ENCODE assay signal across 20 cellular contexts in the genomic region with DNA sequence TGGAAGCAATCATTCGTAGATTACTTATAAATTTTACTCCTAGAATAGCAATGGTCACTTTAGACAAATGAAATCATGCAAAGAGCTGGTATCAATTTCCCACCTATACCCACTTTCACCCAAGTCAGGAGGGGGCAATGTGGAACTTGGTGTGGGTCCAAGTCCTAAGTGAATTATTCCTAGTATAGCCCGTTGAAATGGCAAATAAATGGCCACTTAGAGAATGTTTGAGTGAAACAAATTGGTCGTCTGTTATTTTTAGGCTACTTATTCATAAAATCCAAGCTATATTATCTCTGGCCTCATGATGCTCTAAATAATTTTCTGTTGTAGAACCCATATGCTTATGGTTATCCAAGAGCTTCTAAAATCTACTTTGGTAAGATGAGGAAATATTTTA.
DNase-seq lines count a peak whose midpoint lies in the region; ATAC-seq, FAIRE-seq and TF ChIP-seq lines count a peak whose summit lies in the region.
"Had no signal": no experiment of that assay in that cellular context is flagged by ENCODE, and none has a peak within 500 bp of the region (broad histone marks: within the 10 kb centered on the region; RNA-seq: fewer than 3 reads in every experiment).

No MANE protein-coding gene starts in this region.

- POLR2A ChIA-PET in K562 (lab: Yijun Ruan, JAX): interaction anchor here (1.0 to 2.6 kb wide), 2 partner anchors 16 to 22 kb away, joined by 4 to 8 read pairs; no protein-coding TSS in a partner anchor

- DNase-seq in NCI-H1417 (lab: John Stamatoyannopoulos, UW) (peak in 2 of 3 experiments; percentile 9 to 57), NCI-H1417 treated with DMSO at 0.1 percent for 48 hours (lab: John Stamatoyannopoulos, UW) (no peak), NCI-H1105 treated with DMSO at 0.1 percent for 48 hours (lab: John Stamatoyannopoulos, UW) (peak; percentile 57), NCI-H748 (lab: John Stamatoyannopoulos, UW; ENCODE audit: unreplicated experiment) (peak; percentile 82), K562 (ENCODE audit: extremely low read depth in 1 of 4, low spot score in 3 of 4) (no peak), GM19240 (ENCODE audit: insufficient read length, low spot score) (no peak), SIG-M5 (lab: John Stamatoyannopoulos, UW) (no peak)
- DNase-seq: ACHN; CD8-positive, alpha-beta T cell; DND-41; HCEC 1CT; MG63; NCI-H774; Right ventricle myocardium superior; T-cell had no signal

- in situ Hi-C loops in K562 (cut with MboI): no loop called here

- TF ChIP-seq POLR2A in K562 (conservative IDR thresholded peaks at IDR 0.05): no peak

- H3K4me1 ChIP-seq in K562 (replicated peaks in 1 of 2; ENCODE audit: control insufficient read depth in 2 of 2, insufficient read depth in 2 of 2, low read length in 2 of 2): peaks cover 0 to 12% of the 10 kb centered on the region in 2 experiments; a peak in 2 of 5 replicates
- H3K4me1 ChIP-seq: BLaER1 treated with 17β-estradiol and CSF1 and Interleukin-3, amounts not matched to agents 10 nM and 100 nM had no signal

- no peak overlapping the region for H3K4me2 ChIP-seq in K562 (ENCODE audit: insufficient read depth, low read length)
- H3K4me2 ChIP-seq: BLaER1 treated with 17β-estradiol and CSF1 and Interleukin-3, amounts not matched to agents 10 nM and 100 nM; GM23338 had no signal

- no peak for TF ChIP-seq RAD21 in K562 (CRISPR knock-in tag; conservative IDR thresholded peaks at IDR 0.05 in 1 of 2, IDR thresholded peaks at IDR 0.05 in 1 of 2)

- H2AFZ ChIP-seq in K562 (ENCODE audit: low read depth, low read length): peak overlapping the region; percentile 42
- H2AFZ ChIP-seq: GM23338 had no signal

- H3K79me2 ChIP-seq in K562 (ENCODE audit: control insufficient read depth, insufficient read depth, low read length): no peaks in the 10 kb centered on the region

- no peak overlapping the region for H3K4me3 ChIP-seq in K562
- H3K4me3 ChIP-seq: BLaER1 treated with 17β-estradiol and CSF1 and Interleukin-3, amounts not matched to agents 10 nM and 100 nM; GM12878; GM23338; MG63 had no signal

- ATAC-seq in K562: no peak
- no peak for ATAC-seq in HG02885 (IDR thresholded peaks at IDR 0.05; ENCODE audit: poor library complexity, unreplicated experiment)
- ATAC-seq: CD8-positive, alpha-beta T cell; GM12878; T-cell had no signal

- H3K9me1 ChIP-seq in K562 (ENCODE audit: control insufficient read depth, insufficient read depth, low read length): no peaks in the 10 kb centered on the region

- TF ChIP-seq EP300 in K562 (IDR thresholded peaks at IDR 0.05; ENCODE audit: low read length): no peak

- no peaks in the 10 kb centered on the region for H3K9me3 ChIP-seq in K562 (replicated peaks; ENCODE audit: control insufficient read depth, insufficient read depth, low read depth, low read length)
- H3K9me3 ChIP-seq: MG63 had no signal

- no TSS peak for BruUV-seq in K562 (replicated peaks; lab: Mats Ljungman, UMichigan)

- WGBS in K562 (ENCODE audit: insufficient coverage, low coverage, missing lambda C conversion rate): 38% methylated on average over 3 of the region's 3 CpGs

- CTCF ChIA-PET in K562 (lab: Yijun Ruan, JAX; ENCODE audit: low intra/inter-chr PET ratio): no interaction called here

- no peak for TF ChIP-seq CTCF in K562 (IDR thresholded peaks at IDR 0.05 in 2 of 3, conservative IDR thresholded peaks at IDR 0.05 in 1 of 3; ENCODE audit: insufficient read depth in 2 of 3, low read depth in 1 of 3, low read length in 3 of 3)

- intact Hi-C loops in K562 (cut with micrococcal nuclease): no loop called here

- no peak overlapping the region for H3K27ac ChIP-seq in K562 (ENCODE audit: extremely low read depth, low read depth, low read length)
- H3K27ac ChIP-seq: 22Rv1; BLaER1 treated with 17β-estradiol and CSF1 and Interleukin-3, amounts not matched to agents 10 nM and 100 nM had no signal

- no peak overlapping the region for H3K9ac ChIP-seq in K562 (ENCODE audit: insufficient read depth in 1 of 2, low read depth in 2 of 2, low read length in 2 of 2)
- H3K9ac ChIP-seq: BLaER1 treated with 17β-estradiol and CSF1 and Interleukin-3, amounts not matched to agents 10 nM and 100 nM had no signal

- no peaks in the 10 kb centered on the region for H3K36me3 ChIP-seq in K562 (ENCODE audit: control insufficient read depth, insufficient read depth, low read length)
- H3K36me3 ChIP-seq: BLaER1 treated with 17β-estradiol and CSF1 and Interleukin-3, amounts not matched to agents 10 nM and 100 nM; MG63 had no signal

- no peak for FAIRE-seq in K562 (lab: Jason Lieb, UNC)
- FAIRE-seq: GM12878 had no signal

- no peaks in the 10 kb centered on the region for H4K20me1 ChIP-seq in K562 (replicated peaks; ENCODE audit: control insufficient read depth, insufficient read depth, low read length)
- H4K20me1 ChIP-seq: BLaER1 treated with 17β-estradiol and CSF1 and Interleukin-3, amounts not matched to agents 10 nM and 100 nM had no signal

- H3K27me3 ChIP-seq in K562 (ENCODE audit: control insufficient read depth in 2 of 2, insufficient read depth in 2 of 2, low read length in 2 of 2): no peaks in the 10 kb centered on the region
- H3K27me3 ChIP-seq: BLaER1 treated with 17β-estradiol and CSF1 and Interleukin-3, amounts not matched to agents 10 nM and 100 nM had no signal

TF ChIP-seq in K562, 482 proteins besides CTCF, POLR2A, EP300 and RAD21:
- TF ChIP-seq XRCC4 (IDR thresholded peaks at IDR 0.05; ENCODE audit: extremely low read depth, insufficient read depth, insufficient read length) (no peak), ZNF436 (CRISPR knock-in tag; IDR thresholded peaks at IDR 0.05) (no peak), C11orf30 (IDR thresholded peaks at IDR 0.05; ENCODE audit: low read depth) (no peak), ZBTB33 (CRISPR knock-in tag; IDR thresholded peaks at IDR 0.05) (no peak), SRSF3 (IDR thresholded peaks at IDR 0.05; ENCODE audit: insufficient read depth, low read length) (no peak), YBX1 (IDR thresholded peaks at IDR 0.05) (no peak)
- TF ChIP-seq, protein P1, sequence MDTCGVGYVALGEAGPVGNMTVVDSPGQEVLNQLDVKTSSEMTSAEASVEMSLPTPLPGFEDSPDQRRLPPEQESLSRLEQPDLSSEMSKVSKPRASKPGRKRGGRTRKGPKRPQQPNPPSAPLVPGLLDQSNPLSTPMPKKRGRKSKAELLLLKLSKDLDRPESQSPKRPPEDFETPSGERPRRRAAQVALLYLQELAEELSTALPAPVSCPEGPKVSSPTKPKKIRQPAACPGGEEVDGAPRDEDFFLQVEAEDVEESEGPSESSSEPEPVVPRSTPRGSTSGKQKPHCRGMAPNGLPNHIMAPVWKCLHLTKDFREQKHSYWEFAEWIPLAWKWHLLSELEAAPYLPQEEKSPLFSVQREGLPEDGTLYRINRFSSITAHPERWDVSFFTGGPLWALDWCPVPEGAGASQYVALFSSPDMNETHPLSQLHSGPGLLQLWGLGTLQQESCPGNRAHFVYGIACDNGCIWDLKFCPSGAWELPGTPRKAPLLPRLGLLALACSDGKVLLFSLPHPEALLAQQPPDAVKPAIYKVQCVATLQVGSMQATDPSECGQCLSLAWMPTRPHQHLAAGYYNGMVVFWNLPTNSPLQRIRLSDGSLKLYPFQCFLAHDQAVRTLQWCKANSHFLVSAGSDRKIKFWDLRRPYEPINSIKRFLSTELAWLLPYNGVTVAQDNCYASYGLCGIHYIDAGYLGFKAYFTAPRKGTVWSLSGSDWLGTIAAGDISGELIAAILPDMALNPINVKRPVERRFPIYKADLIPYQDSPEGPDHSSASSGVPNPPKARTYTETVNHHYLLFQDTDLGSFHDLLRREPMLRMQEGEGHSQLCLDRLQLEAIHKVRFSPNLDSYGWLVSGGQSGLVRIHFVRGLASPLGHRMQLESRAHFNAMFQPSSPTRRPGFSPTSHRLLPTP (IDR thresholded peaks at IDR 0.05; ENCODE audit: borderline replicate concordance, extremely low read depth, insufficient read length): no peak

Comparison
In these comparisons a context has a peak if more than half of its experiments do, and no peak if none do; other contexts are left out.
1. DNase-seq: peak in NCI-H1417 (2 of 3), NCI-H1105 treated with DMSO at 0.1 percent for 48 hours (single experiment) and NCI-H748 (single experiment); none in NCI-H1417 treated with DMSO at 0.1 percent for 48 hours (single experiment), K562 (0 of 4), GM19240 (single experiment) and SIG-M5 (single experiment).